Comparison of ENCODE assay signal across 9 cellular contexts in the genomic region with DNA sequence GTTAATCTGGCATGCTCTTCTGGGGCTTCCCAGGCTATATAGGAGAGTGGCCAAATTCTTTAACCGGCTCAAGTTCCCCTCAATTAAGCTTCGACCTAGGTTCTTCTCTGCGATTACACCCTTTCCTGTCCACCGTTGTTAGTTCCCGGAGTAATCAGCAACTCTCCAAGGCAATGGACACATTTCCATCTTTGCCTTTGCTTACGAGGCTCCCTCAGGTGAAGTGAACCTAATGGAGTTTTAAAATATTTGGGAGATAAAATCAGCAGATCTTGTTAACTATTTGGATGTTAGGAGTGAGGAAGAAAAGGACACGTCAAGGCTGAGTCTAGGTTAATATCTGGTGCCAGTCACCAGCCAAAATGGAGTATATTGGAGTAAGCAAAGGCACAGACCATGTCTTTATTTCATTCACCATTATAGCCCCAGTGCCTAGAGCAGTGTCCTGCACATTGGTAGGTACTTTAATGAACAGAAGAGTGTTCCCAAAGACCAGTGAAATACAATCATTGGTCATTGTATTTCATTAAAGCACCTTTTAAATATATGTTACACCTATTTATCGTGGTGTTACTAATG. TPM values are rescaled to one million over a fixed set of nuclear protein-coding genes. Genes with fewer than 3 reads are reported as not detected.
A peak's percentile ranks its signal among the peaks of the same experiment; 100 is the strongest.
DNase-seq lines count a peak whose midpoint lies in the region; ATAC-seq and TF ChIP-seq lines count a peak whose summit lies in the region.
"Had no signal": no experiment of that assay in that cellular context is flagged by ENCODE, and none has a peak within 500 bp of the region (broad histone marks: within the 10 kb centered on the region; RNA-seq: fewer than 3 reads in every experiment).

No MANE protein-coding gene starts in this region.

- H3K36me3 ChIP-seq in mammary epithelial cell (ENCODE audit: insufficient read depth, low read length), result peaks cover 6% of the 10 kb centered on the region
- peaks cover 0 to 21% (median under 1%) of the 10 kb centered on the region in 3 experiments for H3K36me3 ChIP-seq in naive thymus-derived CD4-positive, alpha-beta T cell (ENCODE audit: control insufficient read depth in 2 of 3, insufficient read depth in 3 of 3, low read length in 3 of 3)

- peaks cover 70% of the 10 kb centered on the region for H3K79me2 ChIP-seq in mammary epithelial cell (ENCODE audit: insufficient read depth, low read length)

- peak; percentile 8 for DNase-seq in ELR (ENCODE audit: low read depth)
- DNase-seq in HS-5 (ENCODE audit: low read depth), result peak; percentile 16
- DNase-seq in mammary epithelial cell, result no peak
- peak in 1 of 9 donors; percentile 2 for DNase-seq in naive thymus-derived CD4-positive, alpha-beta T cell
- no peak for DNase-seq in hippocampal formation (lab: John Stamatoyannopoulos, UW)
- DNase-seq in hepatic stellate cell (ENCODE audit: low spot score), result no peak
- DNase-seq in SHP77 treated with DMSO at 0.1 percent for 48 hours (lab: John Stamatoyannopoulos, UW), result no peak
- DNase-seq in omental fat pad (ENCODE audit: low spot score), result no peak

- peak overlapping the region; percentile 97 for H3K9ac ChIP-seq in mammary epithelial cell (ENCODE audit: insufficient read depth, low read length)

- peaks cover 0 to 3% (median 0%) of the 10 kb centered on the region in 5 donors for H3K27me3 Mint-ChIP-seq in naive thymus-derived CD4-positive, alpha-beta T cell

- H3K27me3 ChIP-seq in mammary epithelial cell (ENCODE audit: insufficient read depth, low read length), result no peaks in the 10 kb centered on the region
- H3K27me3 ChIP-seq in naive thymus-derived CD4-positive, alpha-beta T cell (ENCODE audit: control insufficient read depth in 2 of 2, insufficient read depth in 2 of 2, low read length in 2 of 2), result no peaks in the 10 kb centered on the region

- H3K4me3 ChIP-seq in mammary epithelial cell (replicated peaks in 1 of 3; ENCODE audit: insufficient read depth in 1 of 3, low read depth in 2 of 3, low read length in 3 of 3), result peak overlapping the region; percentile 82 to 95 (median 85)
- H3K4me3 ChIP-seq in naive thymus-derived CD4-positive, alpha-beta T cell (ENCODE audit: low read length), result peak overlapping the region; percentile 71

- H2AFZ ChIP-seq in mammary epithelial cell (ENCODE audit: low read depth, low read length), result peak overlapping the region; percentile 86

- intact Hi-C loops in mammary epithelial cell (cut with micrococcal nuclease), result loop anchor here (2.0 kb wide), 1 partner anchor 47 kb away; no protein-coding TSS in a partner anchor
- intact Hi-C loops in naive thymus-derived CD4-positive, alpha-beta T cell (cut with micrococcal nuclease), result loop anchor here (1.0 to 10.0 kb wide), 18 partner anchors 47 to 1981 kb away; a partner anchor contains a TSS

- peak overlapping the region; percentile 96 to 100 (median 99) for H3K27ac Mint-ChIP-seq in naive thymus-derived CD4-positive, alpha-beta T cell

- peak overlapping the region; percentile 88 for H3K4me2 ChIP-seq in mammary epithelial cell (ENCODE audit: insufficient read depth, low read depth, low read length)

- TF ChIP-seq CTCF in mammary epithelial cell (conservative IDR thresholded peaks at IDR 0.05 in 1 of 2, IDR thresholded peaks at IDR 0.05 in 1 of 2; ENCODE audit: extremely low read depth in 1 of 2, insufficient read depth in 1 of 2, low read depth in 1 of 2, low read length in 2 of 2), result no peak
- no peak for TF ChIP-seq CTCF in omental fat pad (IDR thresholded peaks at IDR 0.05)

- H3K4me1 Mint-ChIP-seq in naive thymus-derived CD4-positive, alpha-beta T cell, result peaks cover 20 to 68% (median 47%) of the 10 kb centered on the region in 7 donors

- peaks cover 11% of the 10 kb centered on the region for H3K4me1 ChIP-seq in mammary epithelial cell (ENCODE audit: insufficient read depth, low read length)
- peaks cover 11 to 26% of the 10 kb centered on the region in 2 donors for H3K4me1 ChIP-seq in naive thymus-derived CD4-positive, alpha-beta T cell (ENCODE audit: control insufficient read depth in 2 of 2, insufficient read depth in 2 of 2, low read length in 2 of 2)

- no peaks in the 10 kb centered on the region for H4K20me1 ChIP-seq in mammary epithelial cell (ENCODE audit: insufficient read depth, low read length)

- H3K9me3 ChIP-seq in mammary epithelial cell (replicated peaks; ENCODE audit: insufficient read depth, low read length), result no peaks in the 10 kb centered on the region
- H3K9me3 ChIP-seq in naive thymus-derived CD4-positive, alpha-beta T cell (ENCODE audit: control insufficient read depth in 2 of 3, low read length in 3 of 3), result no peaks in the 10 kb centered on the region

- POLR2A ChIA-PET in naive thymus-derived CD4-positive, alpha-beta T cell (lab: Charles Lee), result interaction anchor here (0.8 to 4.0 kb wide), 3 partner anchors 9 to 67 kb away, joined by 3 to 29 read pairs (median 3); a partner anchor contains a TSS

- WGBS in mammary epithelial cell (ENCODE audit: low coverage, missing lambda C conversion rate), result 7% methylated on average over 8 of the region's 8 CpGs

- H3K27ac ChIP-seq in mammary epithelial cell (ENCODE audit: insufficient read depth, low read depth, low read length), result peak overlapping the region; percentile 88
- H3K27ac ChIP-seq in naive thymus-derived CD4-positive, alpha-beta T cell (ENCODE audit: low read depth, low read length), result peak overlapping the region; percentile 95

- CTCF ChIA-PET in mammary epithelial cell (lab: Charles Lee; ENCODE audit: low non-redundant PET), result no interaction called here
- CTCF ChIA-PET in naive thymus-derived CD4-positive, alpha-beta T cell (lab: Charles Lee), result interaction anchor here (0.8 kb wide), 1 partner anchor 26 kb away, joined by 4 read pairs; no protein-coding TSS in a partner anchor

- ATAC-seq in naive thymus-derived CD4-positive, alpha-beta T cell, result no peak
- ATAC-seq in omental fat pad (ENCODE audit: low FRiP score), result no peak

- BruUV-seq in mammary epithelial cell (replicated peaks; lab: Mats Ljungman, UMichigan), result TSS peak; percentile 69

- dilution Hi-C loops in mammary epithelial cell (cut with HindIII; ENCODE audit: low sequenced_read_pairs), result no loop called here

- peaks cover 4 to 18% (median 11%) of the 10 kb centered on the region in 5 donors for H3K36me3 Mint-ChIP-seq in naive thymus-derived CD4-positive, alpha-beta T cell

- in situ Hi-C loops in mammary epithelial cell (cut with MboI; ENCODE audit: low sequenced_read_pairs in 2 of 2), result no loop called here

- H3K9me3 Mint-ChIP-seq in naive thymus-derived CD4-positive, alpha-beta T cell, result peaks cover 0 to 8% (median 0%) of the 10 kb centered on the region in 11 donors

- peak overlapping the region; percentile 91 to 100 (median 98) for H3K4me3 Mint-ChIP-seq in naive thymus-derived CD4-positive, alpha-beta T cell

RNA-seq across cellular contexts. Expression of a gene that starts 0.5 kb away (rescaled TPM):
- 10 to 100 TPM; 38.7 to 41.5 TPM for total RNA-seq in mammary epithelial cell
- 15.7 TPM for polyA plus RNA-seq in mammary epithelial cell
- 19.2 TPM for polyA minus RNA-seq in mammary epithelial cell
- total RNA-seq in naive thymus-derived CD4-positive, alpha-beta T cell, result 10 to 100 TPM; 23.6 to 46.5 (median 25.2) TPM
- 1 to 10 TPM; 8.1 to 8.8 TPM for polyA plus RNA-seq in naive thymus-derived CD4-positive, alpha-beta T cell
- total RNA-seq in omental fat pad, result 10 to 100 TPM; 24.9 to 51.0 (median 33.3) TPM

RNA-seq across cellular contexts. Expression of a gene that starts 0.6 kb away (rescaled TPM):
- total RNA-seq in mammary epithelial cell (10 to 100 TPM; 17.5 to 25.3 TPM), omental fat pad (10 to 100 TPM; 13.3 to 22.9 (median 16.4) TPM)
- polyA plus RNA-seq in mammary epithelial cell, result 6.3 TPM
- polyA minus RNA-seq in mammary epithelial cell, result 2.4 TPM
- 10 to 100 TPM; 22.7 to 57.8 (median 41.5) TPM for total RNA-seq in naive thymus-derived CD4-positive, alpha-beta T cell
- polyA plus RNA-seq in naive thymus-derived CD4-positive, alpha-beta T cell, result 10 to 100 TPM; 19.6 to 30.1 TPM

RNA-seq across cellular contexts. Expression of a gene that starts 59.9 kb away (rescaled TPM):
- total RNA-seq in mammary epithelial cell, result 10 to 100 TPM; 74.0 to 96.1 TPM
- 7.5 TPM for polyA plus RNA-seq in mammary epithelial cell
- polyA minus RNA-seq in mammary epithelial cell, result 49.6 TPM
- under 1 TPM in 2 of 5 experiments, not detected in 3; 0.03 to 0.47 TPM for total RNA-seq in naive thymus-derived CD4-positive, alpha-beta T cell
- not detected for polyA plus RNA-seq in naive thymus-derived CD4-positive, alpha-beta T cell
- 10 to 100 TPM in 3 of 4 donors, 1 to 10 TPM in 1; 8.2 to 16.5 (median 15.4) TPM for total RNA-seq in omental fat pad
- total RNA-seq: T-helper 2 cell treated with Interferon-gamma antibody and Interleukin-4, amounts not matched to agents 100 ng/mL and 5 ng/mL, for 36 hours had no signal

Comparison
In these comparisons a context has a peak if more than half of its experiments do, and no peak if none do; other contexts are left out.
1. DNase-seq: peak in ELR (single experiment) and HS-5 (single experiment); none in mammary epithelial cell (single experiment), hippocampal formation (0 of 2), hepatic stellate cell (single experiment), SHP77 treated with DMSO at 0.1 percent for 48 hours (single experiment) and omental fat pad (single experiment).
2. RNA of a gene that starts 59.9 kb away (total RNA-seq): 74.0 to 96.1 TPM in mammary epithelial cell and 8.2 to 16.5 TPM in omental fat pad; 0.03 to 0.47 TPM in naive thymus-derived CD4-positive, alpha-beta T cell; every median in the first group is over 4 times any median in the second.